In genomic region chr2:55879976-55880375, GRCh38 we compare ENCODE assay signal across 18 cellular contexts. TPM values are rescaled to one million over a fixed set of nuclear protein-coding genes. Genes with fewer than 3 reads are reported as not detected.
A peak's percentile ranks its signal among the peaks of the same experiment; 100 is the strongest.
DNase-seq lines count a peak whose midpoint lies in the region; ATAC-seq, FAIRE-seq and TF ChIP-seq lines count a peak whose summit lies in the region.
"Had no signal": no experiment of that assay in that cellular context is flagged by ENCODE, and none has a peak within 500 bp of the region (broad histone marks: within the 10 kb centered on the region; RNA-seq: fewer than 3 reads in every experiment).

No MANE protein-coding gene starts in this region.

- peak overlapping the region; percentile 43 to 71 for H3K27ac ChIP-seq in ascending aorta
- H3K27ac ChIP-seq in hepatocyte, result peak overlapping the region; percentile 29
- H3K27ac ChIP-seq in thoracic aorta, result peak overlapping the region; percentile 12 to 49
- H3K27ac ChIP-seq: BLaER1 had no signal

- H3K36me3 Mint-ChIP-seq in chondrocyte (ENCODE audit: low read depth), result peaks cover 3% of the 10 kb centered on the region

- H3K4me1 Mint-ChIP-seq in chondrocyte (ENCODE audit: low read depth), result peaks cover 46% of the 10 kb centered on the region
- H3K4me1 Mint-ChIP-seq: activated naive CD8-positive, alpha-beta T cell treated with anti-CD3 and anti-CD28 coated beads, Interleukin-2, amount 50 U/mL, for 24 hours; activated T-helper 17 cell treated with anti-CD3 and anti-CD28 coated beads, Interleukin-2, amount 50 U/mL, for 72 hours had no signal

- TF ChIP-seq CTCF in ascending aorta (IDR thresholded peaks at IDR 0.05) (no peak), hepatocyte (IDR thresholded peaks at IDR 0.05; ENCODE audit: poor library complexity) (no peak), thoracic aorta (IDR thresholded peaks at IDR 0.05) (no peak), chondrocyte (IDR thresholded peaks at IDR 0.05) (no peak)

- H3K36me3 ChIP-seq in ascending aorta (peaks cover 31 to 40% of the 10 kb centered on the region in 2 donors), hepatocyte (replicated peaks; ENCODE audit: insufficient read depth, low read depth) (no peaks in the 10 kb centered on the region), thoracic aorta (peaks cover 12% of the 10 kb centered on the region)
- H3K36me3 ChIP-seq: uterus had no signal

- no peaks in the 10 kb centered on the region for H3K9me2 ChIP-seq in hepatocyte (replicated peaks; ENCODE audit: insufficient read depth)

- peaks cover 2% of the 10 kb centered on the region for H3K9me3 Mint-ChIP-seq in chondrocyte (ENCODE audit: low read depth)
- H3K9me3 Mint-ChIP-seq: activated naive CD8-positive, alpha-beta T cell treated with anti-CD3 and anti-CD28 coated beads, Interleukin-2, amount 50 U/mL, for 24 hours; activated T-helper 17 cell treated with anti-CD3 and anti-CD28 coated beads, Interleukin-2, amount 50 U/mL, for 72 hours had no signal

- H3K4me3 ChIP-seq in ascending aorta (no peak overlapping the region), hepatocyte (no peak overlapping the region), thoracic aorta (no peak overlapping the region)
- H3K4me3 ChIP-seq: BLaER1, uterus had no signal

- 72% methylated on average over 3 of the region's 3 CpGs for WGBS in hepatocyte (ENCODE audit: low lambda C conversion rate, missing lambda C conversion rate)

- H3K27me3 ChIP-seq in ascending aorta, result no peaks in the 10 kb centered on the region
- no peaks in the 10 kb centered on the region for H3K27me3 ChIP-seq in hepatocyte
- H3K27me3 ChIP-seq in thoracic aorta (replicated peaks; ENCODE audit: insufficient read depth), result no peaks in the 10 kb centered on the region
- H3K27me3 ChIP-seq: BLaER1, uterus had no signal

- H3K9me3 ChIP-seq in ascending aorta, result no peaks in the 10 kb centered on the region
- H3K9me3 ChIP-seq in hepatocyte (ENCODE audit: low read depth), result no peaks in the 10 kb centered on the region
- no peaks in the 10 kb centered on the region for H3K9me3 ChIP-seq in thoracic aorta
- H3K9me3 ChIP-seq: BLaER1, uterus had no signal

- TF ChIP-seq POLR2A in H54 (IDR thresholded peaks at IDR 0.05; ENCODE audit: low read depth, low read length), result no peak

- ATAC-seq in thoracic aorta (ENCODE audit: insufficient number of reproducible peaks, low FRiP score, low read depth), result no peak
- ATAC-seq: activated naive CD8-positive, alpha-beta T cell treated with anti-CD3 and anti-CD28 coated beads, Interleukin-2, amount 50 U/mL, for 24 hours; activated T-helper 17 cell treated with anti-CD3 and anti-CD28 coated beads, Interleukin-2, amount 50 U/mL, for 72 hours had no signal

- H2AFZ ChIP-seq in hepatocyte, result no peak overlapping the region

- peak; percentile 11 for FAIRE-seq in H54 (lab: Jason Lieb, UNC)
- FAIRE-seq: GM12891 had no signal

- H4K20me1 ChIP-seq in hepatocyte (ENCODE audit: insufficient read depth, poor library complexity, severe bottlenecking), result no peaks in the 10 kb centered on the region
- H4K20me1 ChIP-seq: BLaER1 had no signal

- H3K79me2 ChIP-seq in hepatocyte, result no peaks in the 10 kb centered on the region

- H3K4me1 ChIP-seq in ascending aorta (peaks cover 18 to 56% of the 10 kb centered on the region in 2 donors), hepatocyte (ENCODE audit: insufficient read depth) (no peaks in the 10 kb centered on the region), thoracic aorta (ENCODE audit: control insufficient read depth in 1 of 2, low read depth in 2 of 2) (peaks cover 47 to 75% of the 10 kb centered on the region in 2 donors)
- H3K4me1 ChIP-seq: uterus had no signal

- H3K27me3 Mint-ChIP-seq in chondrocyte (ENCODE audit: low read depth), result no peaks in the 10 kb centered on the region
- H3K27me3 Mint-ChIP-seq: activated naive CD8-positive, alpha-beta T cell treated with anti-CD3 and anti-CD28 coated beads, Interleukin-2, amount 50 U/mL, for 24 hours; activated T-helper 17 cell treated with anti-CD3 and anti-CD28 coated beads, Interleukin-2, amount 50 U/mL, for 72 hours had no signal

- H3K27ac Mint-ChIP-seq in chondrocyte (ENCODE audit: unreplicated experiment), result no peak overlapping the region
- H3K27ac Mint-ChIP-seq: activated naive CD8-positive, alpha-beta T cell treated with anti-CD3 and anti-CD28 coated beads, Interleukin-2, amount 50 U/mL, for 24 hours; activated T-helper 17 cell treated with anti-CD3 and anti-CD28 coated beads, Interleukin-2, amount 50 U/mL, for 72 hours had no signal

- no peak overlapping the region for H3K4me2 ChIP-seq in hepatocyte
- H3K4me2 ChIP-seq: BLaER1 had no signal

- DNase-seq in H54 (ENCODE audit: insufficient read length, low spot score), result no peak
- no peak for DNase-seq in ascending aorta (ENCODE audit: low spot score in 2 of 2)
- no peak for DNase-seq in hepatocyte (ENCODE audit: low spot score)
- no peak for DNase-seq in thoracic aorta (ENCODE audit: low spot score)
- DNase-seq in chondrocyte (ENCODE audit: low spot score), result no peak
- no peak for DNase-seq in stimulated activated CD4-positive, alpha-beta T cell treated with anti-CD3 and anti-CD28 coated beads, Interleukin-12 subunit alpha, Interleukin-12 subunit beta, amount 100 ng/mL, for 4 hours
- no peak for DNase-seq in effector CD4-positive, alpha-beta T cell
- DNase-seq: activated CD4-positive, alpha-beta T cell treated with anti-CD3 and anti-CD28 coated beads for 1 hour; activated naive CD8-positive, alpha-beta T cell treated with anti-CD3 and anti-CD28 coated beads, Interleukin-2, amount 50 U/mL, for 24 hours; DMS 273 treated with DMSO at 0.1 percent for 48 hours; GF-D8; NCI-H1436; NCI-H2171; stimulated activated CD4-positive, alpha-beta T cell treated with anti-CD3 and anti-CD28 coated beads, Interleukin-2, amount 100 ng/mL, for 48 hours; uterus had no signal

- intact Hi-C loops in ascending aorta (cut with DNase I), result loop anchor here (10.0 kb wide), 1 partner anchor 265 kb away; the partner anchor contains the start of gene PPP4R3B

- H3K4me3 Mint-ChIP-seq in chondrocyte (ENCODE audit: unreplicated experiment), result no peak overlapping the region
- H3K4me3 Mint-ChIP-seq: activated naive CD8-positive, alpha-beta T cell treated with anti-CD3 and anti-CD28 coated beads, Interleukin-2, amount 50 U/mL, for 24 hours; activated T-helper 17 cell treated with anti-CD3 and anti-CD28 coated beads, Interleukin-2, amount 50 U/mL, for 72 hours had no signal

RNA-seq across cellular contexts. Expression of gene EFEMP1, which starts 43.6 kb away (rescaled TPM):
- total RNA-seq in ascending aorta (1,320 TPM), hepatocyte (54.6 and 70.0 TPM in 2 replicates), thoracic aorta (1,000 to 10,000 TPM; 1,782 to 2,754 TPM), chondrocyte (9.5 to 39.6 TPM (median 38.6 TPM) in 3 replicates)
- 63.4 and 67.9 TPM in 2 replicates for polyA plus RNA-seq in hepatocyte
- total RNA-seq: activated T-helper 17 cell treated with anti-CD3 and anti-CD28 coated beads, Interleukin-2, amount 50 U/mL, for 72 hours had no signal

Comparison
In these comparisons a context has a peak if more than half of its experiments do, and no peak if none do; other contexts are left out.
1. RNA of gene EFEMP1, which starts 43.6 kb away (total RNA-seq): 1,782 to 2,754 TPM in thoracic aorta and 1,320 TPM in ascending aorta (single experiment); 54.6 to 70.0 TPM in hepatocyte and 9.5 to 39.6 TPM in chondrocyte; every median in the first group is over 10 times any median in the second.
2. Peak in every context shown above with its lines, with median percentiles within 50 percentile points of each other: H3K27ac ChIP-seq.